In the genomic region with DNA sequence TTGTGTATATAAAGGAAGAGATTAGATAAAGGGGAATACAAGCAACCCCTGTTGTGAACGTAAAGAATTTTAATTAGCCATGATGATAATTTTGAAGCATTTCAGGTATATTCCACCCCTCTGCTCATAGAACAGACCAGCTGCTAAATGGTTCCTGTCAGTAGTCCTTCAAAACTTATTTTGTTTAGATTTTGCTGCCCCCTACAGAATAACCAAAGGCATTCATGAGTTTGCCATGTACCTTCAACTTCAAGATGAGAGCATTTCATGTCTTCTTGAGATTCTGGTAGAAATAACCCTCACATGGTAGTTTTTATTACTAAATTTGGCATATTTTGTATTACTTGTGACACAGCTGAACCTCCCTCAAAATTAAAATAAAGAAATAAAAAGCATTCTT, we compare ENCODE assay signal across 10 cellular contexts.
A peak's percentile ranks its signal among the peaks of the same experiment; 100 is the strongest.
DNase-seq lines count a peak whose midpoint lies in the region; ATAC-seq and TF ChIP-seq lines count a peak whose summit lies in the region.
"Had no signal": no experiment of that assay in that cellular context is flagged by ENCODE, and none has a peak within 500 bp of the region (broad histone marks: within the 10 kb centered on the region; RNA-seq: fewer than 3 reads in every experiment).

No MANE protein-coding gene starts in this region.

- 4% methylated on average over 1 of the region's 1 CpG for WGBS in right lobe of liver (ENCODE audit: insufficient coverage, low coverage, low lambda C conversion rate, missing lambda C conversion rate)
- WGBS in spleen, 5 donors = 33 to 52% (median 44%) methylated on average over 1 of the region's 1 CpG

- no peaks in the 10 kb centered on the region for H3K79me2 ChIP-seq in Loucy (ENCODE audit: insufficient read depth, low read length)

- no peak overlapping the region for H3K4me2 ChIP-seq in Loucy (ENCODE audit: low read depth, low read length, poor library complexity, severe bottlenecking)

- H3K9me3 ChIP-seq in Loucy (ENCODE audit: insufficient read depth, low read depth, low read length) (no peaks in the 10 kb centered on the region), right lobe of liver (no peaks in the 10 kb centered on the region), spleen (no peaks in the 10 kb centered on the region)
- H3K9me3 ChIP-seq: mucosa of descending colon had no signal

- H3F3A ChIP-seq in Loucy (ENCODE audit: low read depth) = no peaks in the 10 kb centered on the region

- DNase-seq in ELR (ENCODE audit: low read depth) (peak; percentile 62), SW 1271 (lab: John Stamatoyannopoulos, UW) (peak; percentile 5 to 44), right lobe of liver (no peak), putamen (ENCODE audit: low spot score) (no peak), spleen (no peak), left colon (no peak)
- no peak for DNase-seq in activated T-cell treated with anti-CD3 and anti-CD28 coated beads, Interleukin-2, amount 50 U/mL, for 1 hour
- DNase-seq: mucosa of descending colon had no signal

- H3K36me3 ChIP-seq in Loucy (ENCODE audit: insufficient read depth, low read length) (no peaks in the 10 kb centered on the region), right lobe of liver (no peaks in the 10 kb centered on the region), spleen (no peaks in the 10 kb centered on the region)

- no peaks in the 10 kb centered on the region for H3K27me3 ChIP-seq in Loucy (ENCODE audit: insufficient read depth, low read length, poor library complexity, severe bottlenecking)
- no peaks in the 10 kb centered on the region for H3K27me3 ChIP-seq in right lobe of liver
- no peaks in the 10 kb centered on the region for H3K27me3 ChIP-seq in spleen (replicated peaks in 1 of 7)

- intact Hi-C loops in right lobe of liver (cut with DNase I) = no loop called here
- intact Hi-C loops in spleen (cut with DNase I; ENCODE audit: low total_unique reads) = no loop called here
- intact Hi-C loops in left colon (cut with DNase I, micrococcal nuclease) = no loop called here

- no peaks in the 10 kb centered on the region for H3K9me2 ChIP-seq in Loucy (replicated peaks; ENCODE audit: low read depth, low read length)

- TF ChIP-seq POLR2A in right lobe of liver (IDR thresholded peaks at IDR 0.05) (no peak), spleen (IDR thresholded peaks at IDR 0.05) (no peak)

- peak; percentile 72 to 92 (median 82) for ATAC-seq in right lobe of liver
- no peak for ATAC-seq in left colon
- ATAC-seq: mucosa of descending colon had no signal

- no peak overlapping the region for H3K9ac ChIP-seq in Loucy (ENCODE audit: low read depth, low read length, poor library complexity, severe bottlenecking)

- TF ChIP-seq CTCF in Loucy (conservative IDR thresholded peaks at IDR 0.05; ENCODE audit: low read length) (peak; percentile 52), right lobe of liver (IDR thresholded peaks at IDR 0.05) (peak; percentile 38 to 57 (median 48)), spleen (IDR thresholded peaks at IDR 0.05 in 8 of 11, conservative IDR thresholded peaks at IDR 0.05 in 3 of 11) (no peak)

- H3K4me3 ChIP-seq in Loucy (ENCODE audit: low read length, poor library complexity, severe bottlenecking) (no peak overlapping the region), right lobe of liver (no peak overlapping the region), spleen (no peak overlapping the region)
- H3K4me3 ChIP-seq: mucosa of descending colon had no signal

- H3K4me1 ChIP-seq in Loucy (ENCODE audit: insufficient read depth, low read length, poor library complexity, severe bottlenecking) (no peaks in the 10 kb centered on the region), right lobe of liver (no peaks in the 10 kb centered on the region), spleen (no peaks in the 10 kb centered on the region)

- no peaks in the 10 kb centered on the region for H4K20me1 ChIP-seq in Loucy (ENCODE audit: insufficient read depth, low read length, poor library complexity, severe bottlenecking)

- H2AFZ ChIP-seq in Loucy (ENCODE audit: low read length) = no peak overlapping the region

- H3K27ac ChIP-seq in right lobe of liver = no peak overlapping the region
- no peak overlapping the region for H3K27ac ChIP-seq in spleen
- H3K27ac ChIP-seq: HL-60 had no signal

Comparison
In these comparisons a context has a peak if more than half of its experiments do, and no peak if none do; other contexts are left out.
1. DNase-seq: peak in ELR (single experiment) and SW 1271 (2 of 2); none in right lobe of liver (0 of 3), putamen (single experiment), activated T-cell treated with anti-CD3 and anti-CD28 coated beads, Interleukin-2, amount 50 U/mL, for 1 hour (single experiment), spleen (single experiment) and left colon (0 of 2).
2. CTCF ChIP-seq: peak in Loucy (single experiment) and right lobe of liver (4 of 4); none in spleen (0 of 11).